In the genomic region with DNA sequence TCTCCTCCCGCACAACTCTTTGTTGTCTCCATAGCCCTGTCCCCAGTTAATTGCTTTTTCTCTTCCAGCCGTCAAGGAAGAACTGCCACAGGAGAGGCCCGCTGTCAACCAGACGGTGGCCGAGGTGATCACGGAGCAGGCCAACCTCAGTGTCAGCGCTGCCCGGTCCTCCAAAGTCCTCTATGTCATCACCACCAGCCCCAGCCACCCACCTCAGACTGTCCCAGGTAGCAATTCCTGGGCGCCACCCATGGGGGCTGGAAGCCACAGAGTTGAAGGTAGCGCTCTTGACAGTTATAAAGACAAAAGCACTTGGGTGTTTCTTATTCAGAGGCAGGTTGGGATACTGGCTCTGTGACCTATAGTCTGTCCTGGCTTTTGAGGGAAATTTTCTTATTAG, we compare ENCODE assay signal across 8 cellular contexts.
"Had no signal": no experiment of that assay in that cellular context is flagged by ENCODE, and none has a peak within 500 bp of the region (broad histone marks: within the 10 kb centered on the region; RNA-seq: fewer than 3 reads in every experiment).

No MANE protein-coding gene starts in this region.

- H3K27ac ChIP-seq: HL-60 had no signal

- DNase-seq: GOT3, H7, HFFc6, IMR-90, KBM-7 had no signal

- H3K4me3 Mint-ChIP-seq: HFFc6 had no signal

- H3K27ac Mint-ChIP-seq: HFFc6 had no signal

- H3K9me3 Mint-ChIP-seq: HFFc6 had no signal

- ATAC-seq: HCT116 had no signal

- H3K4me3 ChIP-seq: HAP-1 had no signal

- H3K9me3 ChIP-seq: HAP-1 had no signal
